13 cellular contexts compared by ENCODE assay signal in the genomic region with DNA sequence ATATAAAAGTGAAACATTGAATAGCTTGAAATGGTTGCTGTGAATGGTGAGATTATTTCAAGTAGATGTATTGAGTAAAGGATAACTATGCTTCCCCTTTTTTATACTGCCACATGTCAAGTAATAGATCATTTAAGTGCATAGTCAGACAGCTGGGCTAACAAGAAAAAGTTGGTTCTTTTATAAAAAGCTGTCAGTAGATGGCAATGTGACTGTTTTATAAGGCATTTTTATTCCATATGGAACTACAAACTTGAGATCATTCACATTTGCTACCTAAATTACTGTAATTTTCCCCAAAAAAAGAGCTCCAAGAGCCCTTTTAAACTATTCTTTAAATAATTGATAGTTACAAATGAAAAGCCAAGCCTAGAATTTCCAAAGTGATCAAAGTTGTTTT.
DNase-seq lines count a peak whose midpoint lies in the region; ATAC-seq, FAIRE-seq and TF ChIP-seq lines count a peak whose summit lies in the region.
"Had no signal": no experiment of that assay in that cellular context is flagged by ENCODE, and none has a peak within 500 bp of the region (broad histone marks: within the 10 kb centered on the region; RNA-seq: fewer than 3 reads in every experiment).

No MANE protein-coding gene starts in this region.

- no peak for TF ChIP-seq RAD21 in SK-N-SH (IDR thresholded peaks at IDR 0.05; ENCODE audit: low read length)

- intact Hi-C loops in dorsolateral prefrontal cortex (cut with DNase I): no loop called here
- intact Hi-C loops in testis (cut with DNase I; ENCODE audit: low total_unique reads): no loop called here

- H3K9me3 ChIP-seq in SK-N-SH (no peaks in the 10 kb centered on the region), small intestine (ENCODE audit: control insufficient read depth, low read depth) (no peaks in the 10 kb centered on the region), testis (no peaks in the 10 kb centered on the region)
- H3K9me3 ChIP-seq: BLaER1, left ventricle myocardium inferior had no signal

- DNase-seq in SK-N-SH (no peak), NCI-H69 (lab: John Stamatoyannopoulos, UW) (peak; percentile 48), dorsolateral prefrontal cortex (no peak), small intestine (peak; percentile 14), testis (no peak)
- DNase-seq in activated CD4-positive, CD25-positive, alpha-beta regulatory T cell treated with anti-CD3 and anti-CD28 coated beads, Interleukin-2, amount 50 U/mL, for 72 hours: no peak
- DNase-seq: left ventricle myocardium inferior, NCI-H446 treated with DMSO at 0.1 percent for 48 hours had no signal

- H3K27me3 ChIP-seq in SK-N-SH (ENCODE audit: insufficient read depth) (no peaks in the 10 kb centered on the region; the same call in 1 of the 2 replicates), dorsolateral prefrontal cortex (no peaks in the 10 kb centered on the region), small intestine (ENCODE audit: control insufficient read depth in 2 of 2, insufficient read depth in 2 of 2, low read length in 2 of 2) (no peaks in the 10 kb centered on the region), testis (no peaks in the 10 kb centered on the region)
- H3K27me3 ChIP-seq: BLaER1 had no signal

- POLR2A ChIA-PET in SK-N-SH (lab: Yijun Ruan, JAX): no interaction called here

- H3K9ac ChIP-seq in SK-N-SH: no peak overlapping the region
- H3K9ac ChIP-seq: BLaER1 had no signal

- H3K36me3 ChIP-seq in SK-N-SH (replicated peaks in 1 of 2; ENCODE audit: control insufficient read depth in 1 of 2, insufficient read depth in 2 of 2, low read length in 1 of 2) (no peaks in the 10 kb centered on the region), small intestine (ENCODE audit: control insufficient read depth in 2 of 2, insufficient read depth in 2 of 2, low read length in 2 of 2) (no peaks in the 10 kb centered on the region), testis (ENCODE audit: low read depth, missing control alignments) (no peaks in the 10 kb centered on the region)
- H3K36me3 ChIP-seq: BLaER1, left ventricle myocardium inferior had no signal

- H3F3A ChIP-seq in SK-N-SH (replicated peaks; ENCODE audit: insufficient read depth): no peaks in the 10 kb centered on the region

- H3K9me2 ChIP-seq in SK-N-SH: no peaks in the 10 kb centered on the region

- CTCF ChIA-PET in SK-N-SH (lab: Yijun Ruan, JAX): no interaction called here

- TF ChIP-seq EP300 in SK-N-SH (IDR thresholded peaks at IDR 0.05; ENCODE audit: borderline replicate concordance in 1 of 2, low read depth in 1 of 2, low read length in 1 of 2): no peak

- TF ChIP-seq POLR2A in testis (IDR thresholded peaks at IDR 0.05): no peak

- H2AFZ ChIP-seq in SK-N-SH (ENCODE audit: low read depth): no peak overlapping the region

- no peak for ATAC-seq in SK-N-SH treated with all-trans-retinoic acid at 6 μM for 48 hours
- no peak for ATAC-seq in HG03460 (IDR thresholded peaks at IDR 0.05; ENCODE audit: unreplicated experiment)

- TF ChIP-seq CTCF in SK-N-SH (IDR thresholded peaks at IDR 0.05): peak; percentile 45
- TF ChIP-seq CTCF in dorsolateral prefrontal cortex (IDR thresholded peaks at IDR 0.05 in 54 of 56, conservative IDR thresholded peaks at IDR 0.05 in 2 of 56; ENCODE audit: low read depth in 1 of 56, partially characterized antibody in 56 of 56): peak in 30 of 56 donors; percentile 7 to 58 (median 29)
- no peak for TF ChIP-seq CTCF in testis (IDR thresholded peaks at IDR 0.05)

- H3K4me1 ChIP-seq in SK-N-SH (ENCODE audit: control insufficient read depth in 1 of 2, insufficient read depth in 2 of 2, low read depth in 1 of 2, low read length in 1 of 2) (no peaks in the 10 kb centered on the region), small intestine (ENCODE audit: control insufficient read depth in 2 of 2, insufficient read depth in 1 of 2, low read depth in 1 of 2, low read length in 1 of 2) (no peaks in the 10 kb centered on the region), testis (no peaks in the 10 kb centered on the region)
- H3K4me1 ChIP-seq: left ventricle myocardium inferior had no signal

- no peak for FAIRE-seq in small intestine (lab: Jason Lieb, UNC)
- FAIRE-seq: GM19239, TTC549 had no signal

- H3K4me2 ChIP-seq in SK-N-SH: no peak overlapping the region
- H3K4me2 ChIP-seq: BLaER1 had no signal

- H3K4me3 ChIP-seq in SK-N-SH (ENCODE audit: low read depth in 2 of 2, low read length in 1 of 2) (no peak overlapping the region), dorsolateral prefrontal cortex (no peak overlapping the region), small intestine (ENCODE audit: low read depth in 1 of 2, low read length in 2 of 2) (no peak overlapping the region), testis (no peak overlapping the region)
- H3K4me3 ChIP-seq: BLaER1, left ventricle myocardium inferior had no signal

- no peaks in the 10 kb centered on the region for H3K79me2 ChIP-seq in SK-N-SH (ENCODE audit: insufficient read depth)

- H4K20me1 ChIP-seq in SK-N-SH (ENCODE audit: insufficient read depth): no peaks in the 10 kb centered on the region
- H4K20me1 ChIP-seq: BLaER1 had no signal

- no peak overlapping the region for H3K27ac ChIP-seq in SK-N-SH (ENCODE audit: low read depth in 2 of 2, low read length in 1 of 2)
- H3K27ac ChIP-seq in dorsolateral prefrontal cortex: no peak overlapping the region
- no peak overlapping the region for H3K27ac ChIP-seq in small intestine (ENCODE audit: low read depth in 1 of 2, low read length in 1 of 2)
- H3K27ac ChIP-seq in testis: no peak overlapping the region
- H3K27ac ChIP-seq: BLaER1, left ventricle myocardium inferior had no signal

TF ChIP-seq in SK-N-SH, 30 proteins besides CTCF, POLR2A, EP300 and RAD21 (continues in another document):
- TF ChIP-seq TEAD4 (IDR thresholded peaks at IDR 0.05; ENCODE audit: borderline replicate concordance, insufficient read depth) (no peak), TCF12 (IDR thresholded peaks at IDR 0.05) (no peak), FOSL2 (IDR thresholded peaks at IDR 0.05; ENCODE audit: borderline replicate concordance, low read depth) (no peak), FOXM1 (IDR thresholded peaks at IDR 0.05; ENCODE audit: low read depth) (no peak), SIN3A (IDR thresholded peaks at IDR 0.05; ENCODE audit: borderline replicate concordance, low read depth, low read length) (no peak), ELF1 (IDR thresholded peaks at IDR 0.05) (no peak), RFX5 (IDR thresholded peaks at IDR 0.05; ENCODE audit: low read length) (no peak), RXRA (IDR thresholded peaks at IDR 0.05; ENCODE audit: borderline replicate concordance, low read depth) (no peak), GABPA (IDR thresholded peaks at IDR 0.05; ENCODE audit: low read depth) (no peak), YY1 (IDR thresholded peaks at IDR 0.05; ENCODE audit: low read depth) (no peak)
- TF ChIP-seq, protein P1, sequence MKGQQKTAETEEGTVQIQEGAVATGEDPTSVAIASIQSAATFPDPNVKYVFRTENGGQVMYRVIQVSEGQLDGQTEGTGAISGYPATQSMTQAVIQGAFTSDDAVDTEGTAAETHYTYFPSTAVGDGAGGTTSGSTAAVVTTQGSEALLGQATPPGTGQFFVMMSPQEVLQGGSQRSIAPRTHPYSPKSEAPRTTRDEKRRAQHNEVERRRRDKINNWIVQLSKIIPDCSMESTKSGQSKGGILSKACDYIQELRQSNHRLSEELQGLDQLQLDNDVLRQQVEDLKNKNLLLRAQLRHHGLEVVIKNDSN (IDR thresholded peaks at IDR 0.05; ENCODE audit: borderline replicate concordance, low read depth): no peak

TF ChIP-seq in SK-N-SH treated with all-trans-retinoic acid at 6 μM for 48 hours, 23 proteins besides CTCF, POLR2A, EP300 and RAD21 (continues in another document):
- no peak for TF ChIP-seq PPARA (CRISPR knock-in tag; IDR thresholded peaks at IDR 0.05; ENCODE audit: borderline replicate concordance)
- TF ChIP-seq ZC3H10 (CRISPR knock-in tag; IDR thresholded peaks at IDR 0.05): no peak
- no peak for TF ChIP-seq ZNF565 (CRISPR knock-in tag; conservative IDR thresholded peaks at IDR 0.05; ENCODE audit: low read depth)
- no peak for TF ChIP-seq GLIS3 (CRISPR knock-in tag; IDR thresholded peaks at IDR 0.05)
- TF ChIP-seq OSR1 (CRISPR knock-in tag; IDR thresholded peaks at IDR 0.05): no peak
- no peak for TF ChIP-seq ISL1 (CRISPR knock-in tag; IDR thresholded peaks at IDR 0.05)
- TF ChIP-seq, protein P2, sequence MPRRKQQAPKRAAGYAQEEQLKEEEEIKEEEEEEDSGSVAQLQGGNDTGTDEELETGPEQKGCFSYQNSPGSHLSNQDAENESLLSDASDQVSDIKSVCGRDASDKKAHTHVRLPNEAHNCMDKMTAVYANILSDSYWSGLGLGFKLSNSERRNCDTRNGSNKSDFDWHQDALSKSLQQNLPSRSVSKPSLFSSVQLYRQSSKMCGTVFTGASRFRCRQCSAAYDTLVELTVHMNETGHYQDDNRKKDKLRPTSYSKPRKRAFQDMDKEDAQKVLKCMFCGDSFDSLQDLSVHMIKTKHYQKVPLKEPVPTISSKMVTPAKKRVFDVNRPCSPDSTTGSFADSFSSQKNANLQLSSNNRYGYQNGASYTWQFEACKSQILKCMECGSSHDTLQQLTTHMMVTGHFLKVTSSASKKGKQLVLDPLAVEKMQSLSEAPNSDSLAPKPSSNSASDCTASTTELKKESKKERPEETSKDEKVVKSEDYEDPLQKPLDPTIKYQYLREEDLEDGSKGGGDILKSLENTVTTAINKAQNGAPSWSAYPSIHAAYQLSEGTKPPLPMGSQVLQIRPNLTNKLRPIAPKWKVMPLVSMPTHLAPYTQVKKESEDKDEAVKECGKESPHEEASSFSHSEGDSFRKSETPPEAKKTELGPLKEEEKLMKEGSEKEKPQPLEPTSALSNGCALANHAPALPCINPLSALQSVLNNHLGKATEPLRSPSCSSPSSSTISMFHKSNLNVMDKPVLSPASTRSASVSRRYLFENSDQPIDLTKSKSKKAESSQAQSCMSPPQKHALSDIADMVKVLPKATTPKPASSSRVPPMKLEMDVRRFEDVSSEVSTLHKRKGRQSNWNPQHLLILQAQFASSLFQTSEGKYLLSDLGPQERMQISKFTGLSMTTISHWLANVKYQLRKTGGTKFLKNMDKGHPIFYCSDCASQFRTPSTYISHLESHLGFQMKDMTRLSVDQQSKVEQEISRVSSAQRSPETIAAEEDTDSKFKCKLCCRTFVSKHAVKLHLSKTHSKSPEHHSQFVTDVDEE (CRISPR knock-in tag; IDR thresholded peaks at IDR 0.05): no peak
- no peak for TF ChIP-seq ZFP30 (CRISPR knock-in tag; IDR thresholded peaks at IDR 0.05)
- no peak for TF ChIP-seq ZNF70 (CRISPR knock-in tag; IDR thresholded peaks at IDR 0.05)

Comparison
In these comparisons a context has a peak if more than half of its experiments do, and no peak if none do; other contexts are left out.
1. DNase-seq: peak in NCI-H69 (single experiment) and small intestine (single experiment); none in SK-N-SH (single experiment), dorsolateral prefrontal cortex (0 of 10), testis (single experiment) and activated CD4-positive, CD25-positive, alpha-beta regulatory T cell treated with anti-CD3 and anti-CD28 coated beads, Interleukin-2, amount 50 U/mL, for 72 hours (single experiment).
2. CTCF ChIP-seq: peak in SK-N-SH (single experiment) and dorsolateral prefrontal cortex (30 of 56); none in testis (0 of 3).